Comparison of ENCODE assay signal across 8 cellular contexts in genomic region chr12:124913474-124914391, GRCh38. TPM values are rescaled to one million over a fixed set of nuclear protein-coding genes. Genes with fewer than 3 reads are reported as not detected.
A peak's percentile ranks its signal among the peaks of the same experiment; 100 is the strongest.
DNase-seq lines count a peak whose midpoint lies in the region; ATAC-seq, FAIRE-seq and TF ChIP-seq lines count a peak whose summit lies in the region.

No MANE protein-coding gene starts in this region.

- no TSS peak for BruUV-seq in K562 (replicated peaks; lab: Mats Ljungman, UMichigan)

- no peaks in the 10 kb centered on the region for H3K9me3 ChIP-seq in CD8-positive, alpha-beta T cell (ENCODE audit: low read length)
- H3K9me3 ChIP-seq in K562 (replicated peaks; ENCODE audit: control insufficient read depth, insufficient read depth, low read depth, low read length): no peaks in the 10 kb centered on the region

- peak; percentile 48 to 57 for TF ChIP-seq RAD21 in K562 (CRISPR knock-in tag; conservative IDR thresholded peaks at IDR 0.05 in 1 of 2, IDR thresholded peaks at IDR 0.05 in 1 of 2)

- CTCF ChIA-PET in CD8-positive, alpha-beta T cell (lab: Charles Lee): interaction anchor here (0.7 to 17.5 kb wide), 5 partner anchors 10 to 26 kb away, joined by 3 to 323 read pairs (median 6); no protein-coding TSS in a partner anchor
- CTCF ChIA-PET in K562 (lab: Yijun Ruan, JAX; ENCODE audit: low intra/inter-chr PET ratio): interaction anchor here (1.1 to 1.2 kb wide), 2 partner anchors 25 to 27 kb away, joined by 3 to 4 read pairs; no protein-coding TSS in a partner anchor

- peak; percentile 51 for ATAC-seq in CD8-positive, alpha-beta T cell
- ATAC-seq in HG02571 (IDR thresholded peaks at IDR 0.05; ENCODE audit: unreplicated experiment) (peak; percentile 22), SK-N-SH treated with all-trans-retinoic acid at 6 μM for 48 hours (peak; percentile 14), K562 (peak; percentile 64)

- no peaks in the 10 kb centered on the region for H3K27me3 Mint-ChIP-seq in CD8-positive, alpha-beta T cell (ENCODE audit: low read depth)

- H3K4me1 ChIP-seq in CD8-positive, alpha-beta T cell (ENCODE audit: insufficient read depth, low read length): peaks cover 44% of the 10 kb centered on the region
- H3K4me1 ChIP-seq in K562 (replicated peaks in 1 of 2; ENCODE audit: control insufficient read depth in 2 of 2, insufficient read depth in 2 of 2, low read length in 2 of 2): peaks cover 14 to 39% of the 10 kb centered on the region in 2 experiments

- no peak overlapping the region for H2AFZ ChIP-seq in K562 (ENCODE audit: low read depth, low read length)

- 0 out of 2 replicates have a peak, but pooled peaks have one; percentile 75 for TF ChIP-seq POLR2A in K562 (conservative IDR thresholded peaks at IDR 0.05)

- H3K36me3 ChIP-seq in CD8-positive, alpha-beta T cell (ENCODE audit: insufficient read depth, low read length): peaks cover 14% of the 10 kb centered on the region
- peaks cover 34% of the 10 kb centered on the region for H3K36me3 ChIP-seq in K562 (ENCODE audit: control insufficient read depth, insufficient read depth, low read length)

- H3K36me3 Mint-ChIP-seq in CD8-positive, alpha-beta T cell: peaks cover 42% of the 10 kb centered on the region

- WGBS in K562 (ENCODE audit: insufficient coverage, low coverage, missing lambda C conversion rate): 2% methylated on average over 42 of the region's 46 CpGs

- H3K4me2 ChIP-seq in K562 (ENCODE audit: insufficient read depth, low read length): peak overlapping the region; percentile 94

- peak overlapping the region; percentile 100 for H3K27ac Mint-ChIP-seq in CD8-positive, alpha-beta T cell

- FAIRE-seq in K562 (lab: Jason Lieb, UNC): no peak

- no peaks in the 10 kb centered on the region for H3K27me3 ChIP-seq in CD8-positive, alpha-beta T cell (ENCODE audit: insufficient read depth, low read length)
- no peaks in the 10 kb centered on the region for H3K27me3 ChIP-seq in K562 (ENCODE audit: control insufficient read depth in 2 of 2, insufficient read depth in 2 of 2, low read length in 2 of 2)

- TF ChIP-seq CTCF in CD8-positive, alpha-beta T cell (IDR thresholded peaks at IDR 0.05): peak; percentile 79
- peak; percentile 73 to 77 (median 74) for TF ChIP-seq CTCF in K562 (IDR thresholded peaks at IDR 0.05 in 2 of 3, conservative IDR thresholded peaks at IDR 0.05 in 1 of 3; ENCODE audit: insufficient read depth in 2 of 3, low read depth in 1 of 3, low read length in 3 of 3)

- DNase-seq in CD8-positive, alpha-beta T cell: peak; percentile 81 to 97 (median 92)
- DNase-seq in K562 (ENCODE audit: extremely low read depth in 1 of 4, low spot score in 3 of 4) (peak; percentile 68 to 96 (median 74)), inferior parietal cortex (ENCODE audit: extremely low spot score) (peak; percentile 76), OCI-M1 (lab: John Stamatoyannopoulos, UW) (no peak), NCI-H187 treated with DMSO at 0.1 percent for 48 hours (lab: John Stamatoyannopoulos, UW) (no peak)
- peak; percentile 98 for DNase-seq in stimulated activated CD4-positive, alpha-beta T cell treated with anti-CD3 and anti-CD28 coated beads, Interleukin-15, amount 100 ng/mL, for 24 hours

- in situ Hi-C loops in K562 (cut with MboI): no loop called here

- peak overlapping the region; percentile 99 for H3K4me3 ChIP-seq in CD8-positive, alpha-beta T cell (ENCODE audit: low read depth, low read length)
- peak overlapping the region; percentile 94 for H3K4me3 ChIP-seq in K562

- peak overlapping the region; percentile 97 to 100 for H3K9ac ChIP-seq in K562 (ENCODE audit: insufficient read depth in 1 of 2, low read depth in 2 of 2, low read length in 2 of 2)

- H3K4me3 Mint-ChIP-seq in CD8-positive, alpha-beta T cell: peak overlapping the region; percentile 100

- peaks cover 37% of the 10 kb centered on the region for H4K20me1 ChIP-seq in K562 (replicated peaks; ENCODE audit: control insufficient read depth, insufficient read depth, low read length)

- TF ChIP-seq EP300 in K562 (IDR thresholded peaks at IDR 0.05; ENCODE audit: low read length): peak; percentile 20; the same call in 1 of the 2 replicates

- peaks cover 7% of the 10 kb centered on the region for H3K9me1 ChIP-seq in K562 (ENCODE audit: control insufficient read depth, insufficient read depth, low read length)

- peak overlapping the region; percentile 99 for H3K27ac ChIP-seq in CD8-positive, alpha-beta T cell (ENCODE audit: low read depth, low read length)
- H3K27ac ChIP-seq in K562 (ENCODE audit: extremely low read depth, low read depth, low read length): peak overlapping the region; percentile 100

- intact Hi-C loops in CD8-positive, alpha-beta T cell (cut with DNase I, micrococcal nuclease): loop anchor here (1.0 to 10.0 kb wide), 6 partner anchors 7 to 939 kb away; partner anchors contain the start of genes CCDC92 (in 1 of the 2), DHX37 (in 1 of the 2) and ZNF664 (in 1 of the 2)
- intact Hi-C loops in K562 (cut with micrococcal nuclease): loop anchor here (1.0 kb wide), 2 partner anchors 14 to 26 kb away; no protein-coding TSS in a partner anchor

- peaks cover 76% of the 10 kb centered on the region for H3K4me1 Mint-ChIP-seq in CD8-positive, alpha-beta T cell (ENCODE audit: low read depth)

- H3K9me3 Mint-ChIP-seq in CD8-positive, alpha-beta T cell: no peaks in the 10 kb centered on the region

- POLR2A ChIA-PET in CD8-positive, alpha-beta T cell (lab: Charles Lee): interaction anchor here (1.0 to 12.3 kb wide), 6 partner anchors 12 to 1549 kb away, joined by 3 to 312 read pairs (median 7); partner anchors contain the start of gene SBNO1
- POLR2A ChIA-PET in K562 (lab: Yijun Ruan, JAX): interaction anchor here (0.5 to 9.2 kb wide), 30 partner anchors 8 to 485 kb away, joined by 3 to 127 read pairs (median 4); no protein-coding TSS in a partner anchor

- H3K79me2 ChIP-seq in K562 (ENCODE audit: control insufficient read depth, insufficient read depth, low read length): peaks cover 55% of the 10 kb centered on the region

TF ChIP-seq in K562, 482 proteins besides CTCF, POLR2A, EP300 and RAD21 (continues in another document):
- TF ChIP-seq ZNF717 (CRISPR knock-in tag; IDR thresholded peaks at IDR 0.05): peak; percentile 85; the same call in 1 of the 2 replicates
- no peak for TF ChIP-seq ZNF24 (IDR thresholded peaks at IDR 0.05)
- TF ChIP-seq ILK (tag; IDR thresholded peaks at IDR 0.05; ENCODE audit: borderline replicate concordance, low read depth): no peak
- no peak for TF ChIP-seq PKNOX1 (IDR thresholded peaks at IDR 0.05)
- TF ChIP-seq SMC3 (conservative IDR thresholded peaks at IDR 0.05; ENCODE audit: insufficient read depth, low read depth, low read length): peak; percentile 39; the same call in 1 of the 2 replicates

RNA-seq across cellular contexts. Expression of gene UBC, which starts 0.7 kb away (rescaled TPM):
- total RNA-seq in CD8-positive, alpha-beta T cell: 1,000 to 10,000 TPM; 1,771 to 1,786 TPM
- total RNA-seq in K562 (2011; cell fraction: chromatin; rRNA removed; ENCODE audit: low replicate concordance): 193 and 317 TPM in 2 replicates
- total RNA-seq in K562 (2011; cell fraction: nucleolus; rRNA removed): 188 and 214 TPM in 2 replicates
- 283 and 301 TPM in 2 replicates for total RNA-seq in K562 (2011; cell fraction: nucleoplasm; rRNA removed)
- 717 and 744 TPM in 2 replicates for total RNA-seq in K562 (2014; rRNA removed)
- 771 and 813 TPM in 2 replicates for total RNA-seq in K562 (2014; rRNA removed; fragmentation: Illumina TruSeq; extraction: Trizol)
- total RNA-seq in K562 (2015; rRNA removed; fragmentation: Illumina TruSeq; extraction: Trizol): 795 and 812 TPM in 2 replicates
- total RNA-seq in K562 (2021): 697 and 765 TPM in 2 replicates
- polyA plus RNA-seq in K562 (2011; rRNA removed): 1,118 and 1,197 TPM in 2 replicates
- 514 and 899 TPM in 2 replicates for polyA plus RNA-seq in K562 (2011; cell fraction: cytosol; rRNA removed)
- 518 and 627 TPM in 2 replicates for polyA plus RNA-seq in K562 (2011; cell fraction: nucleus; rRNA removed)
- 1,269 and 1,358 TPM in 2 replicates for polyA plus RNA-seq in K562 (2012)
- polyA plus RNA-seq in K562 (2014; fragmentation: Illumina TruSeq; extraction: Trizol): 825 and 860 TPM in 2 replicates
- 1,000 to 10,000 TPM in 1 of 2 experiments, 100 to 1,000 TPM in 1; 927 to 1,153 TPM for polyA plus RNA-seq in K562 (2014; fragmentation: Nextera tagmentation; extraction: Ambion mirVana)
- polyA plus RNA-seq in K562 (2014; rRNA removed): 533 and 624 TPM in 2 replicates
- 765 and 975 TPM in 2 replicates for polyA minus RNA-seq in K562 (2011; rRNA and poly(A)+ RNA removed)
- 543 and 602 TPM in 2 replicates for polyA minus RNA-seq in K562 (2011; cell fraction: cytosol; rRNA and poly(A)+ RNA removed)
- polyA minus RNA-seq in K562 (2011; cell fraction: nucleus; rRNA and poly(A)+ RNA removed): 77.0 and 177 TPM in 2 replicates

RNA-seq across cellular contexts. Expression of gene SCARB1, which starts 50.1 kb away (rescaled TPM):
- total RNA-seq in CD8-positive, alpha-beta T cell: 1 to 10 TPM; 3.0 to 3.2 TPM
- total RNA-seq in K562 (2011; cell fraction: chromatin; rRNA removed; ENCODE audit: low replicate concordance): 238 and 543 TPM in 2 replicates
- 351 and 425 TPM in 2 replicates for total RNA-seq in K562 (2011; cell fraction: nucleolus; rRNA removed)
- 354 and 357 TPM in 2 replicates for total RNA-seq in K562 (2011; cell fraction: nucleoplasm; rRNA removed)
- total RNA-seq in K562 (2014; rRNA removed): 52.8 and 83.0 TPM in 2 replicates
- total RNA-seq in K562 (2014; rRNA removed; fragmentation: Illumina TruSeq; extraction: Trizol): 30.9 and 38.4 TPM in 2 replicates
- total RNA-seq in K562 (2015; rRNA removed; fragmentation: Illumina TruSeq; extraction: Trizol): 36.0 and 38.7 TPM in 2 replicates
- 148 and 157 TPM in 2 replicates for total RNA-seq in K562 (2021)
- polyA plus RNA-seq in K562 (2011; rRNA removed): 81.9 and 168 TPM in 2 replicates
- 161 and 163 TPM in 2 replicates for polyA plus RNA-seq in K562 (2011; cell fraction: cytosol; rRNA removed)
- polyA plus RNA-seq in K562 (2011; cell fraction: nucleus; rRNA removed): 435 and 491 TPM in 2 replicates
- polyA plus RNA-seq in K562 (2012): 87.6 and 124 TPM in 2 replicates
- polyA plus RNA-seq in K562 (2014; fragmentation: Illumina TruSeq; extraction: Trizol): 143 and 152 TPM in 2 replicates
- polyA plus RNA-seq in K562 (2014; fragmentation: Nextera tagmentation; extraction: Ambion mirVana): 1 to 10 TPM in 1 of 2 experiments, under 1 TPM in 1; 0.56 to 4.7 TPM
- 79.2 and 92.6 TPM in 2 replicates for polyA plus RNA-seq in K562 (2014; rRNA removed)
- polyA minus RNA-seq in K562 (2011; rRNA and poly(A)+ RNA removed): 83.0 and 106 TPM in 2 replicates
- polyA minus RNA-seq in K562 (2011; cell fraction: cytosol; rRNA and poly(A)+ RNA removed): 90.2 and 100 TPM in 2 replicates
- 82.3 and 143 TPM in 2 replicates for polyA minus RNA-seq in K562 (2011; cell fraction: nucleus; rRNA and poly(A)+ RNA removed)

Comparison
In these comparisons a context has a peak if more than half of its experiments do, and no peak if none do; other contexts are left out.
1. ATAC-seq: peak in every context shown above with its lines; median percentile 64 in K562; 51 in CD8-positive, alpha-beta T cell; 22 in HG02571; 14 in SK-N-SH treated with all-trans-retinoic acid at 6 μM for 48 hours.
2. DNase-seq: peak in CD8-positive, alpha-beta T cell (7 of 7), K562 (4 of 4), inferior parietal cortex (single experiment) and stimulated activated CD4-positive, alpha-beta T cell treated with anti-CD3 and anti-CD28 coated beads, Interleukin-15, amount 100 ng/mL, for 24 hours (single experiment); none in OCI-M1 (single experiment) and NCI-H187 treated with DMSO at 0.1 percent for 48 hours (single experiment).
3. RNA of gene SCARB1, which starts 50.1 kb away (total RNA-seq): 30.9 to 543 TPM in K562; 3.0 to 3.2 TPM in CD8-positive, alpha-beta T cell; every median in the first group is over 4 times any median in the second.